ENCODE assay signal across 9 cellular contexts in the genomic region with DNA sequence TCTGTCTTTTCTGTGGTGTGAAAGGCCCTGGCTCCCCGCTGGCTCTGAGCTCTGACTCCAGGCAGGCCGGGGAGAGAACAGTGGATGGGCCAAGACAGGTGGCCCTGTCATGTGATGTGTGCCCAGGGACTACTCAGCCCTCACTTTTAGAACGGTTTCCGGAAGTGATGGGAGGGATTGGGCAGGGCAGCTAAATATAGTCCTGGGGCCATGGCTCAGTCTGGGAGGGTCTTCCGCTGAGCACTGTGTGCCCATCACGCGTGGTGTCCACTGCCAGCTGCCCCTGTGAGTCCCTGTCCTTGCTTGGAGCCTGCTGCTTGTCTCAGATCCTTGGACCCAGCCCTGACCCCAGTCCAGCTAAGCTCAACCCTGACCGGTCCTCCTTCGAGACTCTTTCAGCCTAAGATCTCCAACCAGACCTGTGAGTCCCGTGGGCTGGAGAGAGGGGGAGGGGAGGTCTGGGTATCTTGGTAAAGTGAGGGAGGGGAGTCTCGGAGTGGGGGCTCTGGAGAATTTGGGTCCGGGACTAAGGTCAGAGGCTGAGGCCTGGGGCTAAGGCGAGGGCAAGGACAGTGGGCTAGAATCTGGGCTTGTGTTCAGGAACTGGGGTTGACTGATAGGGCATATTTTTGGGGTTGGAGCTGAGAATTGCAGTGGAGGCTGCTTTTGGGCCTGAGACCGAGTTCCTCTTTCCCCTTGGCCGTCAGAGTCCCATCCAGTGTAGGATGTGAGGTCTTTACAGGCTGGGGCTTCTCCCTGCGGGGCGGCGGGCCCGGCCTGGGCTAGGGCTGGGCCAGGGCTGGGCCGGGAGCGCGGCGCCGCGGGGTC. TPM values are rescaled to one million over a fixed set of nuclear protein-coding genes. Genes with fewer than 3 reads are reported as not detected.
DNase-seq lines count a peak whose midpoint lies in the region; ATAC-seq and TF ChIP-seq lines count a peak whose summit lies in the region.
"Had no signal": no experiment of that assay in that cellular context is flagged by ENCODE, and none has a peak within 500 bp of the region (broad histone marks: within the 10 kb centered on the region; RNA-seq: fewer than 3 reads in every experiment).

TRIM72 (plus strand) TSS at position 243 of the 828 bp plus-strand sequence. CDS start 620 bp downstream, outside the sequence.

- H2BK5ac ChIP-seq in trophoblast cell (ENCODE audit: low read depth, low read length, poor library complexity): no peak within 1 kb of the TSS

- no peak within 1 kb of the TSS for H3K18ac ChIP-seq in trophoblast cell (ENCODE audit: low read length)

- CTCF ChIA-PET in CD8-positive, alpha-beta T cell (lab: Charles Lee): interaction anchor here (0.6 to 1.1 kb wide), 3 partner anchors 13 to 169 kb away, joined by 3 read pairs; no protein-coding TSS in a partner anchor
- CTCF ChIA-PET in PC-9 (lab: Charles Lee): interaction anchor here (0.6 kb wide), 1 partner anchor 370 kb away, joined by 3 read pairs; no protein-coding TSS in a partner anchor

- H3K27ac Mint-ChIP-seq in CD8-positive, alpha-beta T cell: no peak within 1 kb of the TSS

- H4K12ac ChIP-seq in trophoblast cell (ENCODE audit: low read depth, low read length): no peak within 1 kb of the TSS

- TF ChIP-seq CTCF in CD8-positive, alpha-beta T cell (IDR thresholded peaks at IDR 0.05): no peak
- TF ChIP-seq CTCF in PC-9 (conservative IDR thresholded peaks at IDR 0.05) (no peak), fibroblast of mammary gland (conservative IDR thresholded peaks at IDR 0.05; ENCODE audit: control insufficient read depth, insufficient read depth, low read depth, low read length) (no peak), thyroid gland (IDR thresholded peaks at IDR 0.05) (no peak)

- H3K23ac ChIP-seq in trophoblast cell (ENCODE audit: low read length): no peak within 1 kb of the TSS

- H3K4me2 ChIP-seq in PC-9 (peak within 1 kb of the TSS; percentile 97; the same call in 1 of the 2 replicates), trophoblast cell (ENCODE audit: low read length) (peak within 1 kb of the TSS; percentile 62)

- no peaks in the 10 kb centered on the region for H3K9me3 Mint-ChIP-seq in CD8-positive, alpha-beta T cell

- H3K4me1 Mint-ChIP-seq in CD8-positive, alpha-beta T cell (ENCODE audit: low read depth): peaks cover 13% of the 10 kb centered on the region

- H3K36me3 Mint-ChIP-seq in CD8-positive, alpha-beta T cell: no peaks in the 10 kb centered on the region

- no peak within 1 kb of the TSS for H2BK12ac ChIP-seq in trophoblast cell (ENCODE audit: low read length)

- POLR2A ChIA-PET in CD8-positive, alpha-beta T cell (lab: Charles Lee): interaction anchor here (4.6 kb wide), 1 partner anchor 12 kb away, joined by 28 read pairs; the partner anchor contains the start of gene PYCARD
- POLR2A ChIA-PET in PC-9 (lab: Charles Lee; ENCODE audit: unreplicated experiment): interaction anchor here (0.7 kb wide), 1 partner anchor 659 kb away, joined by 4 read pairs; no protein-coding TSS in a partner anchor

- no peak within 1 kb of the TSS for H2BK120ac ChIP-seq in trophoblast cell (ENCODE audit: insufficient read depth, low read length, poor library complexity)

- intact Hi-C loops in CD8-positive, alpha-beta T cell (cut with DNase I, micrococcal nuclease): no loop called here
- intact Hi-C loops in PC-9 (cut with micrococcal nuclease; ENCODE audit: unreplicated experiment): no loop called here
- intact Hi-C loops in left colon (cut with DNase I, micrococcal nuclease): no loop called here
- intact Hi-C loops in thyroid gland (cut with DNase I): no loop called here

- no peak for TF ChIP-seq POLR2A in thyroid gland (IDR thresholded peaks at IDR 0.05)

- H2AFZ ChIP-seq in PC-9 (no peak within 1 kb of the TSS), trophoblast cell (ENCODE audit: insufficient read depth, low read length, poor library complexity) (peak within 1 kb of the TSS; percentile 37)

- no peak within 1 kb of the TSS for H4K91ac ChIP-seq in trophoblast cell (ENCODE audit: low read depth, low read length)

- WGBS in trophoblast cell (ENCODE audit: extremely low coverage, insufficient coverage, insufficient read length): no CpG with 5 or more reads among the region's 25 CpGs
- WGBS in thyroid gland, 2 donors: 71 to 78% methylated on average over 10 to 16 of the region's 25 CpGs

- H3K79me2 ChIP-seq in PC-9 (ENCODE audit: low read depth) (no peaks in the 10 kb centered on the region), trophoblast cell (ENCODE audit: control insufficient read depth, insufficient read depth, low read length, poor library complexity) (no peaks in the 10 kb centered on the region)

- H3K79me1 ChIP-seq in trophoblast cell (ENCODE audit: low read length): no peaks in the 10 kb centered on the region

- no peaks in the 10 kb centered on the region for H3F3A ChIP-seq in PC-9 (ENCODE audit: insufficient read depth, low read depth)

- H3K27me3 Mint-ChIP-seq in CD8-positive, alpha-beta T cell (ENCODE audit: low read depth): peaks cover 26% of the 10 kb centered on the region

- H3K27me3 ChIP-seq in CD8-positive, alpha-beta T cell (ENCODE audit: insufficient read depth, low read length): peaks cover 24% of the 10 kb centered on the region
- H3K27me3 ChIP-seq in PC-9 (ENCODE audit: insufficient read depth, low read depth): peaks cover 20% of the 10 kb centered on the region
- peaks cover 45% of the 10 kb centered on the region for H3K27me3 ChIP-seq in trophoblast cell (ENCODE audit: insufficient read depth, low read length)
- H3K27me3 ChIP-seq in thyroid gland: peaks cover 11% of the 10 kb centered on the region

- no peak within 1 kb of the TSS for H4K8ac ChIP-seq in trophoblast cell (ENCODE audit: low read depth, low read length)

- H4K20me1 ChIP-seq in PC-9 (ENCODE audit: insufficient read depth): no peaks in the 10 kb centered on the region

- H3K14ac ChIP-seq in trophoblast cell (ENCODE audit: low read length): no peak within 1 kb of the TSS

- ATAC-seq in CD8-positive, alpha-beta T cell: no peak
- ATAC-seq in left colon (no peak), HG02840 (IDR thresholded peaks at IDR 0.05; ENCODE audit: low FRiP score, unreplicated experiment) (no peak)

- no TSS peak for BruUV-seq in PC-9 (replicated peaks; lab: Mats Ljungman, UMichigan)

- peak within 1 kb of the TSS; percentile 24 for H3K4me3 ChIP-seq in CD8-positive, alpha-beta T cell (ENCODE audit: low read depth, low read length)
- H3K4me3 ChIP-seq in PC-9 (no peak within 1 kb of the TSS), fibroblast of mammary gland (ENCODE audit: control insufficient read depth, low read depth, low read length) (peak within 1 kb of the TSS; percentile 12), trophoblast cell (ENCODE audit: low read depth, low read length) (no peak within 1 kb of the TSS), thyroid gland (replicated peaks in 1 of 3) (peak within 1 kb of the TSS in 1 of 3 donors; percentile 25)

- H3K9me2 ChIP-seq in PC-9 (ENCODE audit: insufficient read depth): no peaks in the 10 kb centered on the region

- H3K36me3 ChIP-seq in CD8-positive, alpha-beta T cell (ENCODE audit: insufficient read depth, low read length): no peaks in the 10 kb centered on the region
- no peaks in the 10 kb centered on the region for H3K36me3 ChIP-seq in PC-9 (ENCODE audit: low read depth)
- H3K36me3 ChIP-seq in trophoblast cell (ENCODE audit: control insufficient read depth in 1 of 2, insufficient read depth in 2 of 2, low read length in 2 of 2): no peaks in the 10 kb centered on the region
- no peaks in the 10 kb centered on the region for H3K36me3 ChIP-seq in thyroid gland

- peak within 1 kb of the TSS; percentile 70 for H3K4me3 Mint-ChIP-seq in CD8-positive, alpha-beta T cell

- no peak within 1 kb of the TSS for H3K4ac ChIP-seq in trophoblast cell (ENCODE audit: low read depth, low read length)

- H3K27ac ChIP-seq in CD8-positive, alpha-beta T cell (ENCODE audit: low read depth, low read length): no peak within 1 kb of the TSS
- H3K27ac ChIP-seq in PC-9 (no peak within 1 kb of the TSS), trophoblast cell (ENCODE audit: low read depth, low read length) (no peak within 1 kb of the TSS), thyroid gland (no peak within 1 kb of the TSS)

- no peak within 1 kb of the TSS for H2AK5ac ChIP-seq in trophoblast cell (ENCODE audit: low read length)

- peaks cover 27% of the 10 kb centered on the region for H3K4me1 ChIP-seq in CD8-positive, alpha-beta T cell (ENCODE audit: insufficient read depth, low read length)
- peaks cover 10% of the 10 kb centered on the region for H3K4me1 ChIP-seq in PC-9 (replicated peaks; ENCODE audit: insufficient read depth)
- H3K4me1 ChIP-seq in trophoblast cell (ENCODE audit: control insufficient read depth in 1 of 2, insufficient read depth in 2 of 2, low read length in 2 of 2): peaks cover 5 to 9% of the 10 kb centered on the region in 2 experiments
- H3K4me1 ChIP-seq in thyroid gland: peaks cover 21 to 27% of the 10 kb centered on the region in 2 donors

- DNase-seq in CD8-positive, alpha-beta T cell: no peak
- DNase-seq in PC-9 (no peak), fibroblast of mammary gland (ENCODE audit: low read depth) (no peak), trophoblast cell (no peak), left colon (no peak), HuH-7.5 (ENCODE audit: low spot score) (no peak), thyroid gland (no peak)

- no peak within 1 kb of the TSS for H3K9ac ChIP-seq in trophoblast cell (ENCODE audit: low read length)

- no peaks in the 10 kb centered on the region for H3K9me3 ChIP-seq in CD8-positive, alpha-beta T cell (ENCODE audit: low read length)
- H3K9me3 ChIP-seq in PC-9 (ENCODE audit: insufficient read depth, low read depth): no peaks in the 10 kb centered on the region
- peaks cover 7% of the 10 kb centered on the region for H3K9me3 ChIP-seq in trophoblast cell (ENCODE audit: insufficient read depth, low read depth, low read length)
- H3K9me3 ChIP-seq in thyroid gland: no peaks in the 10 kb centered on the region

RNA-seq across cellular contexts. Expression of gene TRIM72, which starts in this region (rescaled TPM):
- under 1 TPM; 0.05 to 0.22 TPM for total RNA-seq in CD8-positive, alpha-beta T cell
- 0.09 TPM in 1 of 2 replicates, not detected in the other for total RNA-seq in PC-9 (2021)
- polyA plus RNA-seq in trophoblast cell (2013): 0.01 TPM in 2 replicates
- not detected for total RNA-seq in left colon
- total RNA-seq in thyroid gland: under 1 TPM in 2 of 4 donors, not detected in 2; under 0.01 to 0.11 TPM
- total RNA-seq: RPMI7951 had no signal

Comparison
In these comparisons a context has a peak if more than half of its experiments do, and no peak if none do; other contexts are left out.
1. H3K4me3 ChIP-seq: peak in CD8-positive, alpha-beta T cell (single experiment) and fibroblast of mammary gland (single experiment); none in PC-9 (single experiment) and trophoblast cell (single experiment).